In the genomic region with DNA sequence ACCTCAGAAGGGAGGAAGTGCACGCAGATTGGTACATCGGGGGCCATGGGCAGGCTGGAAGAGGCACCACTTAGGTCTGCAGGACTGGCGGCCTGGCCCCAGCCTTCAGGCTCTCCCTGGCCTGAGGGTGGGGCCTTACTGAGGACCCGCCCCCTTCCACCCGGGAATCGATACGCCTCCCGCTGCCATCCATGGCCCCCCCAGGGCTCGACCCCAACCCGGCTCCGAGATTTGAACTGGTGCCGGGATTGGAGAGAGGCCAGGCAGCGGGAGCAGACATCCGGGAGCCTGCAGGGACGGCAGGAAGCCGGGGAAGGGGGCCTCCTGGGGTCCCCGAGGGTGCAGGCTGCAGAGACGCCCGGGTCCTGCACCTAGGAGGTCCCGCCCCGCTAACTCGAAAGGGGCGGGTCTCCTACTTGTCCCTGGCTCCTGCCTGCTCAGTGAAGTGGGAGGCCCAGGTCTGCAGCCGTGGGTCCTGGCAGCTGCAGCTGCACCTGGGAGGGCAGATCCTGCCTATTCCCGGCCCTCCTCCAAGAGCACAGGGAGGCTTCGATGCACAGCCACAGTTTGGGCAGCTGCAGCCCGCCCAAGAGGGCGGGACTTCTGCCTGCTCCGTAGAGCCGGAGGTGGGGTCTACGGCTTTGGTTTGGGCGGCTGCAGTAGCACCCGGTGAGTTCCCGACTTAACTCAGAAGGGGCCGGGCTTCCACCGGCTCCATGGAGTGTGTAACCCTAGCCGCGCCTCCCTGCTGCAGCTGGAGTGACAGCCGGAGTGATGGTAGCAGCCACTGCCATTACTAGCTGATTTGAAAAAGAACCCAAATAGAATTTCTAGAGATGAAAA, we compare ENCODE assay signal across 8 cellular contexts. TPM values are rescaled to one million over a fixed set of nuclear protein-coding genes. Genes with fewer than 3 reads are reported as not detected.
DNase-seq lines count a peak whose midpoint lies in the region; ATAC-seq and TF ChIP-seq lines count a peak whose summit lies in the region.

No MANE protein-coding gene starts in this region.

- H3K9me2 ChIP-seq in GM23338 (ENCODE audit: insufficient read depth) = no peaks in the 10 kb centered on the region
- no peaks in the 10 kb centered on the region for H3K9me2 ChIP-seq in Karpas-422 (replicated peaks; ENCODE audit: insufficient read depth, low read length)

- H3K4me3 Mint-ChIP-seq in GM23338 = peak overlapping the region; percentile 88
- peak overlapping the region; percentile 84 for H3K4me3 Mint-ChIP-seq in neural progenitor cell

- H3K4me2 ChIP-seq in GM23338 = peak overlapping the region; percentile 90
- peak overlapping the region; percentile 78 for H3K4me2 ChIP-seq in Karpas-422 (ENCODE audit: low read depth, low read length, poor library complexity, severe bottlenecking)
- peak overlapping the region; percentile 78 for H3K4me2 ChIP-seq in neural progenitor cell

- no peaks in the 10 kb centered on the region for H3K27me3 ChIP-seq in GM23338 (ENCODE audit: insufficient read depth)
- no peaks in the 10 kb centered on the region for H3K27me3 ChIP-seq in Karpas-422 (ENCODE audit: low read length)
- no peaks in the 10 kb centered on the region for H3K27me3 ChIP-seq in neural progenitor cell
- H3K27me3 ChIP-seq in thoracic aorta (replicated peaks; ENCODE audit: insufficient read depth) = no peaks in the 10 kb centered on the region

- H3K4me1 Mint-ChIP-seq in GM23338 = peaks cover 10% of the 10 kb centered on the region
- peaks cover 11% of the 10 kb centered on the region for H3K4me1 Mint-ChIP-seq in neural progenitor cell

- H3K36me3 Mint-ChIP-seq in GM23338 (ENCODE audit: low read depth) (no peaks in the 10 kb centered on the region), neural progenitor cell (no peaks in the 10 kb centered on the region)

- ATAC-seq in GM23338 = peak; percentile 94
- ATAC-seq in thoracic aorta (ENCODE audit: insufficient number of reproducible peaks, low FRiP score, low read depth) = peak; percentile 80

- H3F3A ChIP-seq in GM23338 (replicated peaks; ENCODE audit: low read depth) (peaks cover 16% of the 10 kb centered on the region), neural progenitor cell (ENCODE audit: low read depth) (peaks cover 24% of the 10 kb centered on the region)

- H3K9me3 Mint-ChIP-seq in GM23338 (no peaks in the 10 kb centered on the region), neural progenitor cell (no peaks in the 10 kb centered on the region)

- peaks cover 15% of the 10 kb centered on the region for H3K4me1 ChIP-seq in GM23338 (ENCODE audit: insufficient read depth)
- peaks cover 16% of the 10 kb centered on the region for H3K4me1 ChIP-seq in Karpas-422 (ENCODE audit: low read length)
- peaks cover 10% of the 10 kb centered on the region for H3K4me1 ChIP-seq in neural progenitor cell
- H3K4me1 ChIP-seq in thoracic aorta (ENCODE audit: control insufficient read depth in 1 of 2, low read depth in 2 of 2) = peaks cover 0 to 3% of the 10 kb centered on the region in 2 donors

- TF ChIP-seq CTCF in GM23338 (conservative IDR thresholded peaks at IDR 0.05; ENCODE audit: low read depth in 2 of 2) (no peak), neural progenitor cell (IDR thresholded peaks at IDR 0.05) (no peak), thoracic aorta (IDR thresholded peaks at IDR 0.05) (no peak)

- H4K20me1 ChIP-seq in GM23338 (replicated peaks; ENCODE audit: insufficient read depth) (no peaks in the 10 kb centered on the region), Karpas-422 (ENCODE audit: insufficient read depth, low read depth, low read length) (no peaks in the 10 kb centered on the region), neural progenitor cell (ENCODE audit: low read depth) (no peaks in the 10 kb centered on the region)

- peak overlapping the region; percentile 65 for H3K9ac ChIP-seq in Karpas-422 (ENCODE audit: low read length)
- H3K9ac ChIP-seq in neural progenitor cell = no peak overlapping the region

- H3K79me2 ChIP-seq in GM23338 (replicated peaks; ENCODE audit: insufficient read depth) = no peaks in the 10 kb centered on the region
- H3K79me2 ChIP-seq in Karpas-422 (ENCODE audit: low read length) = no peaks in the 10 kb centered on the region
- no peaks in the 10 kb centered on the region for H3K79me2 ChIP-seq in neural progenitor cell (ENCODE audit: low read depth)

- H3K36me3 ChIP-seq in GM23338 (ENCODE audit: insufficient read depth) (no peaks in the 10 kb centered on the region), Karpas-422 (ENCODE audit: insufficient read depth, low read length) (no peaks in the 10 kb centered on the region), neural progenitor cell (no peaks in the 10 kb centered on the region), thoracic aorta (no peaks in the 10 kb centered on the region)

- H3K9me3 ChIP-seq in Karpas-422 (ENCODE audit: low read length) (no peaks in the 10 kb centered on the region), neural progenitor cell (ENCODE audit: low read depth) (no peaks in the 10 kb centered on the region), thoracic aorta (no peaks in the 10 kb centered on the region)

- H2AFZ ChIP-seq in GM23338 = peak overlapping the region; percentile 100
- H2AFZ ChIP-seq in Karpas-422 (ENCODE audit: low read length) = peak overlapping the region; percentile 96
- H2AFZ ChIP-seq in neural progenitor cell (replicated peaks) = peak overlapping the region; percentile 99

- H3K4me3 ChIP-seq in GM23338 (peak overlapping the region; percentile 70), Karpas-422 (ENCODE audit: low read length) (peak overlapping the region; percentile 69), neural progenitor cell (peak overlapping the region; percentile 63), thoracic aorta (peak overlapping the region; percentile 86)

- H3K27ac Mint-ChIP-seq in GM23338 = peak overlapping the region; percentile 68; the same call in 1 of the 2 replicates
- no peak overlapping the region for H3K27ac Mint-ChIP-seq in neural progenitor cell

- H3K27me3 Mint-ChIP-seq in GM23338 (ENCODE audit: insufficient read depth, low read depth, poor library complexity) (no peaks in the 10 kb centered on the region), neural progenitor cell (ENCODE audit: insufficient read depth, low read depth) (peaks cover 12% of the 10 kb centered on the region)

- peak overlapping the region; percentile 91 for H3K27ac ChIP-seq in GM23338 (ENCODE audit: low read depth)
- H3K27ac ChIP-seq in Karpas-422 (ENCODE audit: low read length) = no peak overlapping the region
- H3K27ac ChIP-seq in neural progenitor cell = peak overlapping the region; percentile 69
- H3K27ac ChIP-seq in thoracic aorta = peak overlapping the region in 1 of 2 donors; percentile 31

- peak; percentile 92 for DNase-seq in Daoy (ENCODE audit: low read depth)
- DNase-seq in GM23338 (ENCODE audit: low spot score) = peak; percentile 99
- DNase-seq in Karpas-422 = peak; percentile 88
- peak; percentile 90 for DNase-seq in RPMI8226
- peak; percentile 54 for DNase-seq in activated effector memory CD4-positive, alpha-beta T cell treated with Interleukin-2 at 50 U/mL for 16 hours
- DNase-seq in foreskin melanocyte = peak; percentile 79
- DNase-seq in neural progenitor cell (ENCODE audit: low spot score) = peak; percentile 97
- peak; percentile 50 for DNase-seq in thoracic aorta (ENCODE audit: low spot score)

TF ChIP-seq in GM23338, 12 proteins besides CTCF, POLR2A, EP300 and RAD21:
- TF ChIP-seq POLR2AphosphoS5 (IDR thresholded peaks at IDR 0.05; ENCODE audit: low read depth) (peak; percentile 85), CREB1 (CRISPR knock-in tag; IDR thresholded peaks at IDR 0.05; ENCODE audit: low read depth) (no peak)

RNA-seq across cellular contexts. Expression of gene TBC1D22B, which starts 35.2 kb away (rescaled TPM):
- 6.1 and 7.7 TPM in 2 replicates for total RNA-seq in Daoy (2014; rRNA removed; shearing (Covaris generic))
- total RNA-seq in GM23338 (2014; rRNA removed; shearing (Covaris generic)) = 15.7 and 19.9 TPM in 2 replicates
- 6.6 and 9.1 TPM in 2 replicates for polyA plus RNA-seq in GM23338 (2016; fragmentation: Nextera tagmentation; extraction: Ambion mirVana)
- total RNA-seq in Karpas-422 (2014; rRNA removed; shearing (Covaris generic); ENCODE audit: low replicate concordance) = 9.2 and 9.6 TPM in 2 replicates
- total RNA-seq in neural progenitor cell (ENCODE audit: low replicate concordance) = 16.2 and 16.5 TPM in 2 replicates
- total RNA-seq in thoracic aorta = 10 to 100 TPM in 1 of 2 donors, 1 to 10 TPM in 1; 7.7 to 11.6 TPM

RNA-seq across cellular contexts. Expression of gene TMEM217, which starts 35.6 kb away (rescaled TPM):
- 0.12 and 0.40 TPM in 2 replicates for total RNA-seq in Daoy (2014; rRNA removed; shearing (Covaris generic))
- 1.0 TPM in 1 of 2 replicates, not detected in the other for total RNA-seq in GM23338 (2014; rRNA removed; shearing (Covaris generic))
- polyA plus RNA-seq in GM23338 (2016; fragmentation: Nextera tagmentation; extraction: Ambion mirVana) = 0.77 and 1.3 TPM in 2 replicates
- 0.22 TPM in 1 of 2 replicates, not detected in the other for total RNA-seq in Karpas-422 (2014; rRNA removed; shearing (Covaris generic); ENCODE audit: low replicate concordance)
- 0.09 TPM in 1 of 2 replicates, not detected in the other for total RNA-seq in neural progenitor cell (ENCODE audit: low replicate concordance)
- 1 to 10 TPM in 1 of 2 donors, under 1 TPM in 1; 0.41 to 6.2 TPM for total RNA-seq in thoracic aorta

RNA-seq across cellular contexts. Expression of gene PIM1, which starts 52.4 kb away (rescaled TPM):
- total RNA-seq in Daoy (2014; rRNA removed; shearing (Covaris generic)) = 33.3 and 45.3 TPM in 2 replicates
- 64.0 and 74.2 TPM in 2 replicates for total RNA-seq in GM23338 (2014; rRNA removed; shearing (Covaris generic))
- polyA plus RNA-seq in GM23338 (2016; fragmentation: Nextera tagmentation; extraction: Ambion mirVana) = 43.7 and 46.0 TPM in 2 replicates
- total RNA-seq in Karpas-422 (2014; rRNA removed; shearing (Covaris generic); ENCODE audit: low replicate concordance) = 1.9 and 4.0 TPM in 2 replicates
- 9.1 and 18.9 TPM in 2 replicates for total RNA-seq in neural progenitor cell (ENCODE audit: low replicate concordance)
- 10 to 100 TPM; 28.8 to 53.6 TPM for total RNA-seq in thoracic aorta
